11 cellular contexts compared by ENCODE assay signal in the genomic region with DNA sequence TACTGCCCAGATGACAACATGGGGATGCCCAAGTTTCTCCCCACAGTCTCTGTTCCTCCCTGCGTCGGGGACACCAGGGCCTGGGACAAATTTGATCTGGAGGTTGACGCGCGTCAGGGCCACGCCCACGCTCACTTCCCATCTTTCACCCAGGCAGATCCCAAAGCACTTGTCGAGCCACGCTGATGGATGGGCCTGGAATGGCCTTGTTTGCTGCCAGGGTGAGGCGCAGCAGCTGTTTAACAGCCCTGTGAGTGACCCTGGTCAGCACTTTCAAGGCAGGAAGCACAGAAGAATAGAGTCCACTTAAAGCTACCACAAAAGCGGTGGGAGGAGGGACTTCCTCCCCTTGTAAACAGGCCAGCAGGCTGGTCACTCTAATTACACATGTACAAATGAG.
DNase-seq lines count a peak whose midpoint lies in the region; ATAC-seq and TF ChIP-seq lines count a peak whose summit lies in the region.
"Had no signal": no experiment of that assay in that cellular context is flagged by ENCODE, and none has a peak within 500 bp of the region (broad histone marks: within the 10 kb centered on the region; RNA-seq: fewer than 3 reads in every experiment).

No MANE protein-coding gene starts in this region.

- no peak for TF ChIP-seq POLR2A in erythroblast (IDR thresholded peaks at IDR 0.05; ENCODE audit: low read length)

- no peaks in the 10 kb centered on the region for H3K27me3 Mint-ChIP-seq in activated CD8-positive, alpha-beta memory T cell treated with anti-CD3 and anti-CD28 coated beads, Interleukin-2, amount 10 ng/mL, durations not matched to agents 7 days and 5 days
- H3K27me3 Mint-ChIP-seq in nephron (ENCODE audit: low read depth), result peaks cover 7% of the 10 kb centered on the region
- H3K27me3 Mint-ChIP-seq in activated T-cell treated with anti-CD3 and anti-CD28 coated beads, Interleukin-2, amount 50 U/mL, for 4 hours (ENCODE audit: low read depth), result no peaks in the 10 kb centered on the region

- H3K4me1 Mint-ChIP-seq in activated CD8-positive, alpha-beta memory T cell treated with anti-CD3 and anti-CD28 coated beads, Interleukin-2, amount 10 ng/mL, durations not matched to agents 7 days and 5 days, result no peaks in the 10 kb centered on the region
- H3K4me1 Mint-ChIP-seq in nephron, result peaks cover 85% of the 10 kb centered on the region
- no peaks in the 10 kb centered on the region for H3K4me1 Mint-ChIP-seq in activated T-cell treated with anti-CD3 and anti-CD28 coated beads, Interleukin-2, amount 50 U/mL, for 4 hours (ENCODE audit: low read depth)

- H3K4me3 Mint-ChIP-seq in activated CD8-positive, alpha-beta memory T cell treated with anti-CD3 and anti-CD28 coated beads, Interleukin-2, amount 10 ng/mL, durations not matched to agents 7 days and 5 days, result no peak overlapping the region
- H3K4me3 Mint-ChIP-seq in nephron, result peak overlapping the region in 1 of 3 experiments; percentile 51
- H3K4me3 Mint-ChIP-seq in activated T-cell treated with anti-CD3 and anti-CD28 coated beads, Interleukin-2, amount 50 U/mL, for 4 hours, result no peak overlapping the region

- ATAC-seq in activated CD8-positive, alpha-beta memory T cell treated with anti-CD3 and anti-CD28 coated beads, Interleukin-2, amount 10 ng/mL, durations not matched to agents 7 days and 5 days, result no peak
- ATAC-seq in HG03571 (IDR thresholded peaks at IDR 0.05; ENCODE audit: unreplicated experiment), result no peak
- ATAC-seq in activated T-cell treated with anti-CD3 and anti-CD28 coated beads, Interleukin-2, amount 50 U/mL, for 4 hours, result no peak

- DNase-seq in activated CD8-positive, alpha-beta memory T cell treated with anti-CD3 and anti-CD28 coated beads, Interleukin-2, amount 50 U/mL, for 48 hours, result peak; percentile 40
- DNase-seq in activated CD8-positive, alpha-beta memory T cell treated with anti-CD3 and anti-CD28 coated beads, Interleukin-2, amount 10 ng/mL, durations not matched to agents 7 days and 5 days, result no peak
- DNase-seq in fibroblast of pulmonary artery (ENCODE audit: low read depth) (peak; percentile 29), germinal center (ENCODE audit: low spot score) (no peak), erythroblast (lab: John Stamatoyannopoulos, UW) (no peak)
- no peak for DNase-seq in activated T-cell treated with anti-CD3 and anti-CD28 coated beads, Interleukin-2, amount 50 U/mL, for 4 hours
- DNase-seq: effector memory CD4-positive, alpha-beta T cell; KBM-7 had no signal

- no peak overlapping the region for H3K27ac Mint-ChIP-seq in activated CD8-positive, alpha-beta memory T cell treated with anti-CD3 and anti-CD28 coated beads, Interleukin-2, amount 10 ng/mL, durations not matched to agents 7 days and 5 days
- peak overlapping the region in 2 of 3 experiments; percentile 85 to 89 for H3K27ac Mint-ChIP-seq in nephron
- H3K27ac Mint-ChIP-seq: memory B cell had no signal

- no peaks in the 10 kb centered on the region for H3K36me3 Mint-ChIP-seq in activated CD8-positive, alpha-beta memory T cell treated with anti-CD3 and anti-CD28 coated beads, Interleukin-2, amount 10 ng/mL, durations not matched to agents 7 days and 5 days
- no peaks in the 10 kb centered on the region for H3K36me3 Mint-ChIP-seq in nephron (ENCODE audit: low read depth)
- no peaks in the 10 kb centered on the region for H3K36me3 Mint-ChIP-seq in activated T-cell treated with anti-CD3 and anti-CD28 coated beads, Interleukin-2, amount 50 U/mL, for 4 hours (ENCODE audit: insufficient read depth)
- H3K36me3 Mint-ChIP-seq: memory B cell had no signal

- TF ChIP-seq CTCF in fibroblast of pulmonary artery (IDR thresholded peaks at IDR 0.05; ENCODE audit: low read length, missing control alignments) (no peak), nephron (IDR thresholded peaks at IDR 0.05; ENCODE audit: unreplicated experiment in 3 of 3) (no peak)

- no peaks in the 10 kb centered on the region for H3K9me3 Mint-ChIP-seq in activated CD8-positive, alpha-beta memory T cell treated with anti-CD3 and anti-CD28 coated beads, Interleukin-2, amount 10 ng/mL, durations not matched to agents 7 days and 5 days (ENCODE audit: low read depth)
- no peaks in the 10 kb centered on the region for H3K9me3 Mint-ChIP-seq in nephron
- no peaks in the 10 kb centered on the region for H3K9me3 Mint-ChIP-seq in activated T-cell treated with anti-CD3 and anti-CD28 coated beads, Interleukin-2, amount 50 U/mL, for 4 hours
- H3K9me3 Mint-ChIP-seq: memory B cell had no signal

- CTCF ChIA-PET in activated CD8-positive, alpha-beta memory T cell treated with anti-CD3 and anti-CD28 coated beads, Interleukin-2, amount 10 ng/mL, durations not matched to agents 7 days and 5 days (lab: Charles Lee), result interaction anchor here (0.6 kb wide), 1 partner anchor 217 kb away, joined by 4 read pairs; no protein-coding TSS in a partner anchor

- no peak overlapping the region for H3K4me3 ChIP-seq in fibroblast of pulmonary artery (replicated peaks; ENCODE audit: low read depth, low read length)

Comparison
In these comparisons a context has a peak if more than half of its experiments do, and no peak if none do; other contexts are left out.
1. DNase-seq: peak in activated CD8-positive, alpha-beta memory T cell treated with anti-CD3 and anti-CD28 coated beads, Interleukin-2, amount 50 U/mL, for 48 hours (single experiment) and fibroblast of pulmonary artery (single experiment); none in activated CD8-positive, alpha-beta memory T cell treated with anti-CD3 and anti-CD28 coated beads, Interleukin-2, amount 10 ng/mL, durations not matched to agents 7 days and 5 days (single experiment), germinal center (single experiment), erythroblast (0 of 2) and activated T-cell treated with anti-CD3 and anti-CD28 coated beads, Interleukin-2, amount 50 U/mL, for 4 hours (single experiment).